ENCODE assay signal across 25 cellular contexts in the genomic region with DNA sequence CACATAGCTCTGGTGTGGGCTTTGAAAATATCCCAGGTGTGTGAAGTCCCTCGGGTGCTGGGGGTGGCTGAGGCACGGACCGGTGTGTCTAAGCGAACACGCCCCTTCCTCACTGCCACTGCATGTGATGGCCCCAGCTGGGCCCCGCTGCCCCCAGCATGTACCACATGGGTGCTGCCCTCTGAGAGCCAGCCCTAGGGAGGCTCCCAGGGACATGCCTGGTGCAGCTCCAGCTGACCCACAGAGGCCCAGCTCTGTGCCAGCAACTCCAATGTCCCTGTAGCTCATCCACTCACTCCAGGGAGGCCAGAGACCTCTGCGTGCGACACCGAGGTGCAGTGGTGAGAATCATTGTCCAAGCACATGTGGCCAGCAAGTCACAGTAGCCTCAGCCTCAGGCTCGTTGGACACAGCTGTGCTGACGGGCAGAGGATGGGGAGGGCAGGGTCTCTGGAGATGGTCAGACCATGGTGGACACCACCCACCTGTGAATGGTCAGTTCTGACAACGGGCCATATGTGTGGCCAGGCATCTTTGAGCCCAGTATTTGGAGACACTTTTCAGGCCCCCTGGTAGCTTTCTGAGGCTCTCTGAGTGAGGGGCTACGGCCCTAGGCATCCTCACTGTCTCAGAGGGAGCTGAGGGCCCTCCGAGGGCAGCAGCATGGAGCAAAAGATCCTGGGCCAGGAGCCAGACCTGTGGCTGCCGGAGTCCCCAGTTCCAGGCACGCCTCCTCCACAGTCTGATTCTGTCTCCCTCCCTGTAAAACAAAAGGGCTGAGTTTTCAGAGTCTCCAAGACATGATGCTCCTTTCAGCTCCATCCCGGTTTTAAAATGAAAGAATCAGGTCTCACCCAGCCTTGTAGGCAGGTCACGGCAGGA.
DNase-seq lines count a peak whose midpoint lies in the region; ATAC-seq, FAIRE-seq and TF ChIP-seq lines count a peak whose summit lies in the region.
"Had no signal": no experiment of that assay in that cellular context is flagged by ENCODE, and none has a peak within 500 bp of the region (broad histone marks: within the 10 kb centered on the region; RNA-seq: fewer than 3 reads in every experiment).

No MANE protein-coding gene starts in this region.

- no peak overlapping the region for H2BK120ac ChIP-seq in H1 (replicated peaks; ENCODE audit: low read depth, low read length)

- no peak overlapping the region for H3K14ac ChIP-seq in H1 (ENCODE audit: insufficient read length)

- no peaks in the 10 kb centered on the region for H3K4me1 Mint-ChIP-seq in natural killer cell treated with Interleukin-12 subunit alpha and Interleukin-12 subunit beta and Interleukin-15 and Interleukin-18, amount 100 ng/mL, for 72 hours (ENCODE audit: low read depth in 2 of 2)
- H3K4me1 Mint-ChIP-seq in natural killer cell = no peaks in the 10 kb centered on the region

- TF ChIP-seq POLR2A in H1 (IDR thresholded peaks at IDR 0.05; ENCODE audit: control extremely low read depth in 1 of 2, low read depth in 2 of 2, low read length in 2 of 2) (no peak), ovary (IDR thresholded peaks at IDR 0.05) (no peak)

- no peak overlapping the region for H3K4me3 Mint-ChIP-seq in natural killer cell treated with Interleukin-12 subunit alpha and Interleukin-12 subunit beta and Interleukin-15 and Interleukin-18, amount 100 ng/mL, for 72 hours
- no peak overlapping the region for H3K4me3 Mint-ChIP-seq in natural killer cell
- H3K4me3 Mint-ChIP-seq: nephron progenitor cell had no signal

- no peak for TF ChIP-seq RAD21 in H1 (IDR thresholded peaks at IDR 0.05 in 1 of 2, conservative IDR thresholded peaks at IDR 0.05 in 1 of 2; ENCODE audit: low read depth in 2 of 2, low read length in 2 of 2)

- H4K91ac ChIP-seq in H1 (replicated peaks; ENCODE audit: insufficient read length, low read length) = no peak overlapping the region

- 89% methylated on average over 18 of the region's 18 CpGs; no CpG with 5 or more reads in 1 of the 2 experiments for WGBS in H1 (ENCODE audit: extremely low coverage in 1 of 2, insufficient coverage in 1 of 2, insufficient read length in 1 of 2, insufficient replicate concordance in 2 of 2, low coverage in 1 of 2, low lambda C conversion rate in 2 of 2, missing lambda C conversion rate in 1 of 2), 2 experiments
- WGBS in ovary, 3 donors = 72 to 77% (median 75%) methylated on average over 18 of the region's 18 CpGs

- no peak overlapping the region for H2BK12ac ChIP-seq in H1 (ENCODE audit: low read depth, low read length)

- 0 out of 2 replicates have a peak overlapping the region, but pooled peaks have one; percentile 57 for H4K8ac ChIP-seq in H1 (ENCODE audit: extremely low read depth, insufficient read depth, low read length)

- H2BK20ac ChIP-seq in H1 (ENCODE audit: low read length) = no peak overlapping the region

- H3K36me3 ChIP-seq in H1 (ENCODE audit: control insufficient read depth in 2 of 4, insufficient read depth in 4 of 4, low read length in 3 of 4) = no peaks in the 10 kb centered on the region
- no peaks in the 10 kb centered on the region for H3K36me3 ChIP-seq in ovary
- no peaks in the 10 kb centered on the region for H3K36me3 ChIP-seq in H7 (replicated peaks; ENCODE audit: control insufficient read depth, insufficient read depth, low read length)
- H3K36me3 ChIP-seq: breast epithelium, left lung, transverse colon had no signal

- no peak overlapping the region for H2AK5ac ChIP-seq in H1 (ENCODE audit: low read depth, low read length)

- H3K27ac ChIP-seq in H1 (ENCODE audit: low read depth, low read length) = no peak overlapping the region
- no peak overlapping the region for H3K27ac ChIP-seq in ovary
- H3K27ac ChIP-seq: breast epithelium, C4-2B, HL-60, left lung, transverse colon had no signal

- H3K27me3 ChIP-seq in H1 (replicated peaks in 1 of 4; ENCODE audit: control insufficient read depth in 3 of 4, extremely low read depth in 1 of 4, insufficient read depth in 3 of 4, low read length in 3 of 4) (no peaks in the 10 kb centered on the region), ovary (no peaks in the 10 kb centered on the region), H7 (ENCODE audit: control insufficient read depth, insufficient read depth, low read length) (no peaks in the 10 kb centered on the region)
- H3K27me3 ChIP-seq: left lung, transverse colon had no signal

- no peaks in the 10 kb centered on the region for H3K23me2 ChIP-seq in H1 (ENCODE audit: low read depth, low read length)

- no peak for DNase-seq in natural killer cell treated with Interleukin-12 subunit alpha and Interleukin-12 subunit beta and Interleukin-15 and Interleukin-18, amount 100 ng/mL, for 72 hours (ENCODE audit: low spot score)
- DNase-seq in natural killer cell (no peak), H1 (ENCODE audit: low read depth in 1 of 2, low spot score in 2 of 2) (peak in 1 of 2 experiments; percentile 37), ovary (peak in 3 of 5 donors; percentile 4 to 8 (median 5)), dermis blood vessel endothelial cell (no peak), T-helper 2 cell (no peak), H7 (no peak)
- DNase-seq: activated CD4-positive, alpha-beta T cell treated with anti-CD3 and anti-CD28 coated beads for 48 hours; activated gamma-delta T cell; cortex of kidney; left lung; NCI-H1092; NCI-H1930; nephron progenitor cell; SIG-M5; stimulated activated CD4-positive, alpha-beta T cell treated with anti-CD3 and anti-CD28 coated beads, Interleukin-2, amount 100 ng/mL, for 48 hours; stimulated activated naive CD4-positive, alpha-beta T cell treated with Interleukin-2 at 50 U/mL for 16 hours; T-helper 1 cell; transverse colon had no signal

- H3K18ac ChIP-seq in H1 (ENCODE audit: extremely low read depth, low read length) = no peak overlapping the region

- H2AFZ ChIP-seq in H1 (ENCODE audit: low read length) = no peak overlapping the region

- POLR2A ChIA-PET in H1 (lab: Charles Lee; ENCODE audit: partially characterized antibody) = no interaction called here

- H3K36me3 Mint-ChIP-seq in natural killer cell treated with Interleukin-12 subunit alpha and Interleukin-12 subunit beta and Interleukin-15 and Interleukin-18, amount 100 ng/mL, for 72 hours = no peaks in the 10 kb centered on the region
- no peaks in the 10 kb centered on the region for H3K36me3 Mint-ChIP-seq in natural killer cell

- no peaks in the 10 kb centered on the region for H3K79me1 ChIP-seq in H1 (ENCODE audit: low read depth, low read length)

- intact Hi-C loops in natural killer cell (cut with micrococcal nuclease) = no loop called here
- intact Hi-C loops in ovary (cut with DNase I) = no loop called here

- no peak overlapping the region for H3K4ac ChIP-seq in H1 (replicated peaks; ENCODE audit: insufficient read length, low read depth, low read length)

- no peak overlapping the region for H3K4me2 ChIP-seq in H1 (ENCODE audit: insufficient read depth in 1 of 2, low read depth in 2 of 2, low read length in 2 of 2)
- H3K4me2 ChIP-seq: smooth muscle cell had no signal

- H3K4me3 ChIP-seq in H1 (ENCODE audit: extremely low read depth in 1 of 4, insufficient read depth in 2 of 4, low read depth in 3 of 4, low read length in 4 of 4) (no peak overlapping the region), ovary (no peak overlapping the region), H7 (ENCODE audit: insufficient read depth, low read depth, low read length) (no peak overlapping the region)
- H3K4me3 ChIP-seq: breast epithelium, left lung, smooth muscle cell, transverse colon had no signal

- TF ChIP-seq EP300 in H1 (IDR thresholded peaks at IDR 0.05; ENCODE audit: borderline replicate concordance in 1 of 2, low read depth in 2 of 2, low read length in 2 of 2) (no peak), ovary (IDR thresholded peaks at IDR 0.05) (no peak)

- no peaks in the 10 kb centered on the region for H3K9me3 Mint-ChIP-seq in natural killer cell treated with Interleukin-12 subunit alpha and Interleukin-12 subunit beta and Interleukin-15 and Interleukin-18, amount 100 ng/mL, for 72 hours
- no peaks in the 10 kb centered on the region for H3K9me3 Mint-ChIP-seq in natural killer cell

- H3K9ac ChIP-seq in H1 (replicated peaks in 1 of 4; ENCODE audit: extremely low read depth in 1 of 4, low read depth in 3 of 4, low read length in 3 of 4) = no peak overlapping the region; a peak in 1 of 7 replicates

- no peak overlapping the region for H4K5ac ChIP-seq in H1 (ENCODE audit: insufficient read length, low read depth, low read length)

- H3K23ac ChIP-seq in H1 (ENCODE audit: insufficient read length) = no peak overlapping the region

- no peak overlapping the region for H2BK5ac ChIP-seq in H1 (ENCODE audit: low read depth, low read length)

- H3K27me3 Mint-ChIP-seq in natural killer cell treated with Interleukin-12 subunit alpha and Interleukin-12 subunit beta and Interleukin-15 and Interleukin-18, amount 100 ng/mL, for 72 hours = peaks cover 10 to 18% of the 10 kb centered on the region in 2 donors
- peaks cover 9 to 21% of the 10 kb centered on the region in 2 donors for H3K27me3 Mint-ChIP-seq in natural killer cell (ENCODE audit: low read depth in 2 of 2)

- no peak for TF ChIP-seq CTCF in natural killer cell (IDR thresholded peaks at IDR 0.05)
- no peak for TF ChIP-seq CTCF in H1 (IDR thresholded peaks at IDR 0.05; ENCODE audit: control extremely low read depth in 1 of 3, insufficient read depth in 1 of 3, low read depth in 1 of 3, low read length in 3 of 3)
- TF ChIP-seq CTCF in ovary (IDR thresholded peaks at IDR 0.05) = no peak

- no peak overlapping the region for H3K27ac Mint-ChIP-seq in natural killer cell treated with Interleukin-12 subunit alpha and Interleukin-12 subunit beta and Interleukin-15 and Interleukin-18, amount 100 ng/mL, for 72 hours
- no peak overlapping the region for H3K27ac Mint-ChIP-seq in natural killer cell

- no peaks in the 10 kb centered on the region for H4K20me1 ChIP-seq in H1 (replicated peaks in 1 of 2; ENCODE audit: control insufficient read depth in 1 of 2, insufficient read depth in 2 of 2, low read length in 2 of 2)

- no peak overlapping the region for H3K56ac ChIP-seq in H1 (replicated peaks; ENCODE audit: insufficient read length, low read depth, low read length)

- ATAC-seq in natural killer cell treated with Interleukin-12 subunit alpha and Interleukin-12 subunit beta and Interleukin-15 and Interleukin-18, amount 100 ng/mL, for 72 hours = peak; percentile 8 to 40
- no peak for ATAC-seq in natural killer cell
- no peak for ATAC-seq in GM21737 (IDR thresholded peaks at IDR 0.05; ENCODE audit: unreplicated experiment)
- ATAC-seq: left lung had no signal

- FAIRE-seq in H1 (lab: Jason Lieb, UNC) = no peak
- FAIRE-seq: endothelial cell of umbilical vein had no signal

- H2BK15ac ChIP-seq in H1 (ENCODE audit: low read length) = no peak overlapping the region

- H3K9me3 ChIP-seq in H1 (ENCODE audit: insufficient read depth in 2 of 2, low read depth in 1 of 2, low read length in 1 of 2) = no peaks in the 10 kb centered on the region
- H3K9me3 ChIP-seq in ovary = no peaks in the 10 kb centered on the region
- H3K9me3 ChIP-seq: breast epithelium, left lung, transverse colon had no signal

- CTCF ChIA-PET in H1 (lab: Charles Lee; ENCODE audit: partially characterized antibody) = interaction anchor here (0.6 kb wide), 1 partner anchor 32 kb away, joined by 3 read pairs; no protein-coding TSS in a partner anchor

- H3K4me1 ChIP-seq in H1 (replicated peaks in 1 of 4; ENCODE audit: control insufficient read depth in 3 of 4, insufficient read depth in 4 of 4, low read length in 3 of 4) = no peaks in the 10 kb centered on the region
- no peaks in the 10 kb centered on the region for H3K4me1 ChIP-seq in ovary (ENCODE audit: insufficient read depth)
- H3K4me1 ChIP-seq: breast epithelium, left lung, transverse colon had no signal

- H3K79me2 ChIP-seq in H1 (ENCODE audit: control insufficient read depth in 1 of 2, insufficient read depth in 2 of 2, low read length in 2 of 2) = no peaks in the 10 kb centered on the region

Comparison
In these comparisons a context has a peak if more than half of its experiments do, and no peak if none do; other contexts are left out.
1. ATAC-seq: peak in natural killer cell treated with Interleukin-12 subunit alpha and Interleukin-12 subunit beta and Interleukin-15 and Interleukin-18, amount 100 ng/mL, for 72 hours (2 of 2); none in natural killer cell (0 of 3) and GM21737 (single experiment).
2. DNase-seq: peak in ovary (3 of 5); none in natural killer cell treated with Interleukin-12 subunit alpha and Interleukin-12 subunit beta and Interleukin-15 and Interleukin-18, amount 100 ng/mL, for 72 hours (single experiment), natural killer cell (single experiment), dermis blood vessel endothelial cell (single experiment), T-helper 2 cell (0 of 5) and H7 (single experiment).